Comparison of ENCODE assay signal across 1 cellular context in the genomic region with DNA sequence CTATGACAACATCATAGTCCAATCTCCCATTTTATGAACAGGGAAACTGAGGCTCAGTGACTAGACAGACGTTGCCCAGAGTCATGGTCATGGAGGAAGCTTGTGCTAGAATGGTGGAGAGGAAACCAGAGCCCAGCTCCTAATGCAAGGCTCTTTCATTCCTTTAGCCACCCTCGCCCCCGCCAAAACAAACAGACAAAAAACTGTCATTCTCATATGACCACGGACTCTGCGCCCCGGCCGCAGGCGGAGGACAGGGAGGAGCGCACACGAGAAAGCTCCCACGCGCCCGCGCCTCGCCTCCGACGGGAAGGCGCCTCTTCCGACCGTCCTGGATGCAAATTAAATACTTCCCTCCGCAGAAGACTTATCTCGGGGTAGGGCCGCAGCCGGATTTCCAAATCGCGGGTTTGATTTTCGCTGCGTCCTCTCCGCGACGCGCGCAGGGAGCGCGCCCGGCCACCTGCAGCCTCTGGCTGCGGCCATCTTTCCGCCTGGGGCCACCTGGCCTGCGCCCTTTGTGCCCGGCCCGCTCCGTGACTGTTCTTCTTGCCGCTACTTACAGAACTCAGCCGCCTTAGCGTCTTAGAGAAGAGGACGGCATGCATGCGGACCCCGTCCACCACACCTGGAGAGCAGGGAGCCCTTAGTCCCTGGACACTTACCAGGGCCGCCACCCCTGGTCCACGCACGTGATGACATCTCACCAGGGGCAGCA.
TF ChIP-seq lines count a peak whose summit lies in the region.

No MANE protein-coding gene starts in this region.

TF ChIP-seq in K562, 482 proteins besides CTCF, POLR2A, EP300 and RAD21 (continued from another document and continues in another):
- TF ChIP-seq, protein P1, sequence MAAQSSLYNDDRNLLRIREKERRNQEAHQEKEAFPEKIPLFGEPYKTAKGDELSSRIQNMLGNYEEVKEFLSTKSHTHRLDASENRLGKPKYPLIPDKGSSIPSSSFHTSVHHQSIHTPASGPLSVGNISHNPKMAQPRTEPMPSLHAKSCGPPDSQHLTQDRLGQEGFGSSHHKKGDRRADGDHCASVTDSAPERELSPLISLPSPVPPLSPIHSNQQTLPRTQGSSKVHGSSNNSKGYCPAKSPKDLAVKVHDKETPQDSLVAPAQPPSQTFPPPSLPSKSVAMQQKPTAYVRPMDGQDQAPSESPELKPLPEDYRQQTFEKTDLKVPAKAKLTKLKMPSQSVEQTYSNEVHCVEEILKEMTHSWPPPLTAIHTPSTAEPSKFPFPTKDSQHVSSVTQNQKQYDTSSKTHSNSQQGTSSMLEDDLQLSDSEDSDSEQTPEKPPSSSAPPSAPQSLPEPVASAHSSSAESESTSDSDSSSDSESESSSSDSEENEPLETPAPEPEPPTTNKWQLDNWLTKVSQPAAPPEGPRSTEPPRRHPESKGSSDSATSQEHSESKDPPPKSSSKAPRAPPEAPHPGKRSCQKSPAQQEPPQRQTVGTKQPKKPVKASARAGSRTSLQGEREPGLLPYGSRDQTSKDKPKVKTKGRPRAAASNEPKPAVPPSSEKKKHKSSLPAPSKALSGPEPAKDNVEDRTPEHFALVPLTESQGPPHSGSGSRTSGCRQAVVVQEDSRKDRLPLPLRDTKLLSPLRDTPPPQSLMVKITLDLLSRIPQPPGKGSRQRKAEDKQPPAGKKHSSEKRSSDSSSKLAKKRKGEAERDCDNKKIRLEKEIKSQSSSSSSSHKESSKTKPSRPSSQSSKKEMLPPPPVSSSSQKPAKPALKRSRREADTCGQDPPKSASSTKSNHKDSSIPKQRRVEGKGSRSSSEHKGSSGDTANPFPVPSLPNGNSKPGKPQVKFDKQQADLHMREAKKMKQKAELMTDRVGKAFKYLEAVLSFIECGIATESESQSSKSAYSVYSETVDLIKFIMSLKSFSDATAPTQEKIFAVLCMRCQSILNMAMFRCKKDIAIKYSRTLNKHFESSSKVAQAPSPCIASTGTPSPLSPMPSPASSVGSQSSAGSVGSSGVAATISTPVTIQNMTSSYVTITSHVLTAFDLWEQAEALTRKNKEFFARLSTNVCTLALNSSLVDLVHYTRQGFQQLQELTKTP (IDR thresholded peaks at IDR 0.05; ENCODE audit: low read depth in 1 of 2, partially characterized antibody in 2 of 2): peak in 1 of 2 experiments; percentile 60
- TF ChIP-seq ZNF140 (CRISPR knock-in tag; IDR thresholded peaks at IDR 0.05) (no peak), CCAR2 (IDR thresholded peaks at IDR 0.05; ENCODE audit: low read depth, low read length) (no peak), SRF (CRISPR knock-in tag; IDR thresholded peaks at IDR 0.05) (no peak), GTF2F1 (IDR thresholded peaks at IDR 0.05; ENCODE audit: low read depth, low read length) (no peak; the same call in 1 of the 2 replicates), ZNF165 (CRISPR knock-in tag; IDR thresholded peaks at IDR 0.05; ENCODE audit: borderline replicate concordance) (no peak), WHSC1 (IDR thresholded peaks at IDR 0.05; ENCODE audit: low read length) (no peak), BRD4 (IDR thresholded peaks at IDR 0.05) (peak; percentile 66; the same call in 1 of the 2 replicates), ZNF764 (CRISPR knock-in tag; IDR thresholded peaks at IDR 0.05; ENCODE audit: low read depth) (no peak), RBM25 (IDR thresholded peaks at IDR 0.05; ENCODE audit: low read depth, low read length, severe bottlenecking) (no peak), CSDE1 (IDR thresholded peaks at IDR 0.05) (no peak), SAFB2 (IDR thresholded peaks at IDR 0.05; ENCODE audit: borderline replicate concordance, low read depth, low read length, severe bottlenecking) (no peak), SPI1 (IDR thresholded peaks at IDR 0.05; ENCODE audit: borderline replicate concordance, low read depth, low read length) (no peak), MTA3 (IDR thresholded peaks at IDR 0.05; ENCODE audit: borderline replicate concordance) (no peak; the same call in 1 of the 2 replicates), ZBED1 (IDR thresholded peaks at IDR 0.05) (no peak), SIRT6 (IDR thresholded peaks at IDR 0.05; ENCODE audit: low read depth, low read length) (no peak), ZNF124 (CRISPR knock-in tag; IDR thresholded peaks at IDR 0.05) (no peak), SP2 (IDR thresholded peaks at IDR 0.05; ENCODE audit: extremely low read depth, low read depth, low read length, poor library complexity, severe bottlenecking) (no peak), LARP7 (IDR thresholded peaks at IDR 0.05) (no peak), ZBTB8A (IDR thresholded peaks at IDR 0.05; ENCODE audit: partially characterized antibody) (no peak), NFE2 (IDR thresholded peaks at IDR 0.05; ENCODE audit: low read depth) (no peak), PML (IDR thresholded peaks at IDR 0.05; ENCODE audit: low read length) (0 out of 2 replicates have a peak, but pooled peaks have one; percentile 19), ARID2 (IDR thresholded peaks at IDR 0.05) (0 out of 2 replicates have a peak, but pooled peaks have one; percentile 12), NEUROD1 (IDR thresholded peaks at IDR 0.05; ENCODE audit: borderline replicate concordance, low read depth, low read length, partially characterized antibody) (no peak), MAZ (CRISPR knock-in tag; conservative IDR thresholded peaks at IDR 0.05 in 1 of 2, IDR thresholded peaks at IDR 0.05 in 1 of 2) (peak; percentile 9 to 26; a peak in 2 of 4 replicates), NR1H2 (CRISPR knock-in tag; IDR thresholded peaks at IDR 0.05) (0 out of 2 replicates have a peak, but pooled peaks have one; percentile 25), TAF15 (IDR thresholded peaks at IDR 0.05; ENCODE audit: low read depth, low read length) (no peak), PHF8 (IDR thresholded peaks at IDR 0.05; ENCODE audit: borderline replicate concordance, low read length) (peak; percentile 32; the same call in 1 of the 2 replicates)
- TF ChIP-seq, protein P2, sequence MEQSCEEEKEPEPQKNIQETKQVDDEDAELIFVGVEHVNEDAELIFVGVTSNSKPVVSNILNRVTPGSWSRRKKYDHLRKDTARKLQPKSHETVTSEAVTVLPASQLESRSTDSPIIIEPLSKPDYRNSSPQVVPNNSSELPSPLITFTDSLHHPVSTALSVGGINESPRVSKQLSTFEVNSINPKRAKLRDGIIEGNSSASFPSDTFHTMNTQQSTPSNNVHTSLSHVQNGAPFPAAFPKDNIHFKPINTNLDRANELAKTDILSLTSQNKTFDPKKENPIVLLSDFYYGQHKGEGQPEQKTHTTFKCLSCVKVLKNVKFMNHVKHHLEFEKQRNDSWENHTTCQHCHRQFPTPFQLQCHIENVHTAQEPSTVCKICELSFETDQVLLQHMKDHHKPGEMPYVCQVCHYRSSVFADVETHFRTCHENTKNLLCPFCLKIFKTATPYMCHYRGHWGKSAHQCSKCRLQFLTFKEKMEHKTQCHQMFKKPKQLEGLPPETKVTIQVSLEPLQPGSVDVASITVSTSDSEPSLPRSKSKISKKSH (CRISPR knock-in tag; IDR thresholded peaks at IDR 0.05): no peak
- TF ChIP-seq, protein P3, sequence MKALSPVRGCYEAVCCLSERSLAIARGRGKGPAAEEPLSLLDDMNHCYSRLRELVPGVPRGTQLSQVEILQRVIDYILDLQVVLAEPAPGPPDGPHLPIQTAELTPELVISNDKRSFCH (CRISPR knock-in tag; IDR thresholded peaks at IDR 0.05): no peak
- TF ChIP-seq, protein P3 (tag; IDR thresholded peaks at IDR 0.05): peak; percentile 37; the same call in 1 of the 2 replicates
- TF ChIP-seq, protein P4, sequence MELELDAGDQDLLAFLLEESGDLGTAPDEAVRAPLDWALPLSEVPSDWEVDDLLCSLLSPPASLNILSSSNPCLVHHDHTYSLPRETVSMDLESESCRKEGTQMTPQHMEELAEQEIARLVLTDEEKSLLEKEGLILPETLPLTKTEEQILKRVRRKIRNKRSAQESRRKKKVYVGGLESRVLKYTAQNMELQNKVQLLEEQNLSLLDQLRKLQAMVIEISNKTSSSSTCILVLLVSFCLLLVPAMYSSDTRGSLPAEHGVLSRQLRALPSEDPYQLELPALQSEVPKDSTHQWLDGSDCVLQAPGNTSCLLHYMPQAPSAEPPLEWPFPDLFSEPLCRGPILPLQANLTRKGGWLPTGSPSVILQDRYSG (tag; conservative IDR thresholded peaks at IDR 0.05; ENCODE audit: low read depth): no peak
- TF ChIP-seq, protein P5, sequence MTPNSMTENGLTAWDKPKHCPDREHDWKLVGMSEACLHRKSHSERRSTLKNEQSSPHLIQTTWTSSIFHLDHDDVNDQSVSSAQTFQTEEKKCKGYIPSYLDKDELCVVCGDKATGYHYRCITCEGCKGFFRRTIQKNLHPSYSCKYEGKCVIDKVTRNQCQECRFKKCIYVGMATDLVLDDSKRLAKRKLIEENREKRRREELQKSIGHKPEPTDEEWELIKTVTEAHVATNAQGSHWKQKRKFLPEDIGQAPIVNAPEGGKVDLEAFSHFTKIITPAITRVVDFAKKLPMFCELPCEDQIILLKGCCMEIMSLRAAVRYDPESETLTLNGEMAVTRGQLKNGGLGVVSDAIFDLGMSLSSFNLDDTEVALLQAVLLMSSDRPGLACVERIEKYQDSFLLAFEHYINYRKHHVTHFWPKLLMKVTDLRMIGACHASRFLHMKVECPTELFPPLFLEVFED (CRISPR knock-in tag; conservative IDR thresholded peaks at IDR 0.05): no peak
- TF ChIP-seq, protein P6, sequence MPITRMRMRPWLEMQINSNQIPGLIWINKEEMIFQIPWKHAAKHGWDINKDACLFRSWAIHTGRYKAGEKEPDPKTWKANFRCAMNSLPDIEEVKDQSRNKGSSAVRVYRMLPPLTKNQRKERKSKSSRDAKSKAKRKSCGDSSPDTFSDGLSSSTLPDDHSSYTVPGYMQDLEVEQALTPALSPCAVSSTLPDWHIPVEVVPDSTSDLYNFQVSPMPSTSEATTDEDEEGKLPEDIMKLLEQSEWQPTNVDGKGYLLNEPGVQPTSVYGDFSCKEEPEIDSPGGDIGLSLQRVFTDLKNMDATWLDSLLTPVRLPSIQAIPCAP (CRISPR knock-in tag; IDR thresholded peaks at IDR 0.05; ENCODE audit: borderline replicate concordance): no peak
- TF ChIP-seq, protein P7, sequence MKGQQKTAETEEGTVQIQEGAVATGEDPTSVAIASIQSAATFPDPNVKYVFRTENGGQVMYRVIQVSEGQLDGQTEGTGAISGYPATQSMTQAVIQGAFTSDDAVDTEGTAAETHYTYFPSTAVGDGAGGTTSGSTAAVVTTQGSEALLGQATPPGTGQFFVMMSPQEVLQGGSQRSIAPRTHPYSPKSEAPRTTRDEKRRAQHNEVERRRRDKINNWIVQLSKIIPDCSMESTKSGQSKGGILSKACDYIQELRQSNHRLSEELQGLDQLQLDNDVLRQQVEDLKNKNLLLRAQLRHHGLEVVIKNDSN (CRISPR knock-in tag; IDR thresholded peaks at IDR 0.05): peak; percentile 64; the same call in 1 of the 2 replicates
- TF ChIP-seq, protein P8, sequence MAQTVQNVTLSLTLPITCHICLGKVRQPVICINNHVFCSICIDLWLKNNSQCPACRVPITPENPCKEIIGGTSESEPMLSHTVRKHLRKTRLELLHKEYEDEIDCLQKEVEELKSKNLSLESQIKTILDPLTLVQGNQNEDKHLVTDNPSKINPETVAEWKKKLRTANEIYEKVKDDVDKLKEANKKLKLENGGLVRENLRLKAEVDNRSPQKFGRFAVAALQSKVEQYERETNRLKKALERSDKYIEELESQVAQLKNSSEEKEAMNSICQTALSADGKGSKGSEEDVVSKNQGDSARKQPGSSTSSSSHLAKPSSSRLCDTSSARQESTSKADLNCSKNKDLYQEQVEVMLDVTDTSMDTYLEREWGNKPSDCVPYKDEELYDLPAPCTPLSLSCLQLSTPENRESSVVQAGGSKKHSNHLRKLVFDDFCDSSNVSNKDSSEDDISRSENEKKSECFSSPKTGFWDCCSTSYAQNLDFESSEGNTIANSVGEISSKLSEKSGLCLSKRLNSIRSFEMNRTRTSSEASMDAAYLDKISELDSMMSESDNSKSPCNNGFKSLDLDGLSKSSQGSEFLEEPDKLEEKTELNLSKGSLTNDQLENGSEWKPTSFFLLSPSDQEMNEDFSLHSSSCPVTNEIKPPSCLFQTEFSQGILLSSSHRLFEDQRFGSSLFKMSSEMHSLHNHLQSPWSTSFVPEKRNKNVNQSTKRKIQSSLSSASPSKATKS (CRISPR knock-in tag; IDR thresholded peaks at IDR 0.05): no peak
- TF ChIP-seq, protein P9, sequence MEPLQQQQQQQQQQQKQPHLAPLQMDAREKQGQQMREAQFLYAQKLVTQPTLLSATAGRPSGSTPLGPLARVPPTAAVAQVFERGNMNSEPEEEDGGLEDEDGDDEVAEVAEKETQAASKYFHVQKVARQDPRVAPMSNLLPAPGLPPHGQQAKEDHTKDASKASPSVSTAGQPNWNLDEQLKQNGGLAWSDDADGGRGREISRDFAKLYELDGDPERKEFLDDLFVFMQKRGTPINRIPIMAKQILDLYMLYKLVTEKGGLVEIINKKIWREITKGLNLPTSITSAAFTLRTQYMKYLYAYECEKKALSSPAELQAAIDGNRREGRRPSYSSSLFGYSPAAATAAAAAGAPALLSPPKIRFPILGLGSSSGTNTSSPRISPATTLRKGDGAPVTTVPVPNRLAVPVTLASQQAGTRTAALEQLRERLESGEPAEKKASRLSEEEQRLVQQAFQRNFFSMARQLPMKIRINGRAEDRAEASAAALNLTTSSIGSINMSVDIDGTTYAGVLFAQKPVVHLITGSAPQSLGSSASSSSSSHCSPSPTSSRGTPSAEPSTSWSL (CRISPR knock-in tag; IDR thresholded peaks at IDR 0.05; ENCODE audit: borderline replicate concordance): no peak
- TF ChIP-seq, protein P10, sequence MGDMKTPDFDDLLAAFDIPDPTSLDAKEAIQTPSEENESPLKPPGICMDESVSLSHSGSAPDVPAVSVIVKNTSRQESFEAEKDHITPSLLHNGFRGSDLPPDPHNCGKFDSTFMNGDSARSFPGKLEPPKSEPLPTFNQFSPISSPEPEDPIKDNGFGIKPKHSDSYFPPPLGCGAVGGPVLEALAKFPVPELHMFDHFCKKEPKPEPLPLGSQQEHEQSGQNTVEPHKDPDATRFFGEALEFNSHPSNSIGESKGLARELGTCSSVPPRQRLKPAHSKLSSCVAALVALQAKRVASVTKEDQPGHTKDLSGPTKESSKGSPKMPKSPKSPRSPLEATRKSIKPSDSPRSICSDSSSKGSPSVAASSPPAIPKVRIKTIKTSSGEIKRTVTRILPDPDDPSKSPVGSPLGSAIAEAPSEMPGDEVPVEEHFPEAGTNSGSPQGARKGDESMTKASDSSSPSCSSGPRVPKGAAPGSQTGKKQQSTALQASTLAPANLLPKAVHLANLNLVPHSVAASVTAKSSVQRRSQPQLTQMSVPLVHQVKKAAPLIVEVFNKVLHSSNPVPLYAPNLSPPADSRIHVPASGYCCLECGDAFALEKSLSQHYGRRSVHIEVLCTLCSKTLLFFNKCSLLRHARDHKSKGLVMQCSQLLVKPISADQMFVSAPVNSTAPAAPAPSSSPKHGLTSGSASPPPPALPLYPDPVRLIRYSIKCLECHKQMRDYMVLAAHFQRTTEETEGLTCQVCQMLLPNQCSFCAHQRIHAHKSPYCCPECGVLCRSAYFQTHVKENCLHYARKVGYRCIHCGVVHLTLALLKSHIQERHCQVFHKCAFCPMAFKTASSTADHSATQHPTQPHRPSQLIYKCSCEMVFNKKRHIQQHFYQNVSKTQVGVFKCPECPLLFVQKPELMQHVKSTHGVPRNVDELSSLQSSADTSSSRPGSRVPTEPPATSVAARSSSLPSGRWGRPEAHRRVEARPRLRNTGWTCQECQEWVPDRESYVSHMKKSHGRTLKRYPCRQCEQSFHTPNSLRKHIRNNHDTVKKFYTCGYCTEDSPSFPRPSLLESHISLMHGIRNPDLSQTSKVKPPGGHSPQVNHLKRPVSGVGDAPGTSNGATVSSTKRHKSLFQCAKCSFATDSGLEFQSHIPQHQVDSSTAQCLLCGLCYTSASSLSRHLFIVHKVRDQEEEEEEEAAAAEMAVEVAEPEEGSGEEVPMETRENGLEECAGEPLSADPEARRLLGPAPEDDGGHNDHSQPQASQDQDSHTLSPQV (IDR thresholded peaks at IDR 0.05): peak; percentile 82; the same call in 1 of the 2 replicates
